In the genomic region with DNA sequence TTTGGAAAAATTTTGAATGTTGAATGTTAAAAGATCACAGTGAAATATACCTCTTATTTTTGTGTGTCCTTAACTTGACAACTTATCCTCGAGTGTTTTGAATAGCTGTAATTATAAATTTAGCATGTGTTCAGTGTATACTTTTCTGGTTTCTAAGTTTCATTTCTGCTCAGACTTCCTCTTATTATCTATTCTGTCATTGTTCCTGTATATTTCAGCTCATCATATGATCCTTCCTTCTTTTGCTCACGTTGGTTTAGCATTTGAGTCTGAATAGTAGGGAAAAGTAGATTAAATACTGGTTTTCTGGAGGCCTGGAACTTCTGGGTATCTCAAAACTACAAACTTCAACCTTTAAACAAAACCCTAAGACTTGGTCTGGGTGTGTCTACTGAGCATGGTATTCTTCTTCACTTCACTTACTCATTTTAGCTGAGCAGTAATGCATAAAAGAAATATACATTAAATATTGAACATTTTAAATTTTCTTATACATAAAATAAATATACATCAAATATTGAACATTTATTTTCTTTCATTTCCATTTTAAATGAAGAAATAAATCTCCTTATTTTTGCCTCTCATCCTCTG, we compare ENCODE assay signal across 11 cellular contexts. TPM values are rescaled to one million over a fixed set of nuclear protein-coding genes. Genes with fewer than 3 reads are reported as not detected.
A peak's percentile ranks its signal among the peaks of the same experiment; 100 is the strongest.
DNase-seq lines count a peak whose midpoint lies in the region; ATAC-seq lines count a peak whose summit lies in the region.
"Had no signal": no experiment of that assay in that cellular context is flagged by ENCODE, and none has a peak within 500 bp of the region (broad histone marks: within the 10 kb centered on the region; RNA-seq: fewer than 3 reads in every experiment).

No MANE protein-coding gene starts in this region.

- peaks cover 36% of the 10 kb centered on the region for H3K4me1 Mint-ChIP-seq in central memory CD8-positive, alpha-beta T cell
- H3K4me1 Mint-ChIP-seq in activated CD4-positive, alpha-beta memory T cell treated with anti-CD3 and anti-CD28 coated beads, Interleukin-2, amount 10 ng/mL, durations not matched to agents 7 days and 5 days, result peaks cover 19% of the 10 kb centered on the region

- peaks cover 1% of the 10 kb centered on the region for H3K36me3 Mint-ChIP-seq in central memory CD8-positive, alpha-beta T cell (ENCODE audit: insufficient read depth)
- H3K36me3 Mint-ChIP-seq in activated CD4-positive, alpha-beta memory T cell treated with anti-CD3 and anti-CD28 coated beads, Interleukin-2, amount 10 ng/mL, durations not matched to agents 7 days and 5 days (ENCODE audit: low read depth), result peaks cover 8% of the 10 kb centered on the region

- H3K27ac Mint-ChIP-seq in central memory CD8-positive, alpha-beta T cell (ENCODE audit: low read depth), result peak overlapping the region; percentile 70
- no peak overlapping the region for H3K27ac Mint-ChIP-seq in activated CD4-positive, alpha-beta memory T cell treated with anti-CD3 and anti-CD28 coated beads, Interleukin-2, amount 10 ng/mL, durations not matched to agents 7 days and 5 days

- DNase-seq in central memory CD8-positive, alpha-beta T cell (ENCODE audit: low spot score in 2 of 2), result no peak
- DNase-seq in activated CD4-positive, alpha-beta memory T cell treated with anti-CD3 and anti-CD28 coated beads, Interleukin-2, amount 10 ng/mL, durations not matched to agents 7 days and 5 days, result no peak
- DNase-seq in central memory CD4-positive, alpha-beta T cell, result no peak
- no peak for DNase-seq in middle frontal gyrus (ENCODE audit: extremely low spot score, low spot score)
- no peak for DNase-seq in stimulated activated CD4-positive, alpha-beta T cell treated with anti-CD3 and anti-CD28 coated beads, Interleukin-2, amount 100 ng/mL, for 24 hours
- DNase-seq: ovary had no signal

- peak; percentile 98 for ATAC-seq in GM18502 (IDR thresholded peaks at IDR 0.05; ENCODE audit: poor library complexity, unreplicated experiment)
- peak; percentile 91 for ATAC-seq in GM21526 (IDR thresholded peaks at IDR 0.05; ENCODE audit: low FRiP score, unreplicated experiment)
- peak; percentile 90 for ATAC-seq in HG03565 (IDR thresholded peaks at IDR 0.05; ENCODE audit: unreplicated experiment)
- ATAC-seq in central memory CD8-positive, alpha-beta T cell (replicated peaks; ENCODE audit: extremely low read depth, poor library complexity, severe bottlenecking), result no peak
- ATAC-seq: Panc1 had no signal

- H3K4me3 Mint-ChIP-seq in central memory CD8-positive, alpha-beta T cell, result no peak overlapping the region
- H3K4me3 Mint-ChIP-seq in activated CD4-positive, alpha-beta memory T cell treated with anti-CD3 and anti-CD28 coated beads, Interleukin-2, amount 10 ng/mL, durations not matched to agents 7 days and 5 days, result no peak overlapping the region

- CTCF ChIA-PET in activated CD4-positive, alpha-beta memory T cell treated with anti-CD3 and anti-CD28 coated beads, Interleukin-2, amount 10 ng/mL, durations not matched to agents 7 days and 5 days (lab: Charles Lee), result no interaction called here

- H3K9me3 Mint-ChIP-seq in central memory CD8-positive, alpha-beta T cell, result peaks cover 12% of the 10 kb centered on the region
- peaks cover 9% of the 10 kb centered on the region for H3K9me3 Mint-ChIP-seq in activated CD4-positive, alpha-beta memory T cell treated with anti-CD3 and anti-CD28 coated beads, Interleukin-2, amount 10 ng/mL, durations not matched to agents 7 days and 5 days

- no peaks in the 10 kb centered on the region for H3K27me3 Mint-ChIP-seq in central memory CD8-positive, alpha-beta T cell
- H3K27me3 Mint-ChIP-seq in activated CD4-positive, alpha-beta memory T cell treated with anti-CD3 and anti-CD28 coated beads, Interleukin-2, amount 10 ng/mL, durations not matched to agents 7 days and 5 days, result no peaks in the 10 kb centered on the region

- POLR2A ChIA-PET in activated CD4-positive, alpha-beta memory T cell treated with anti-CD3 and anti-CD28 coated beads, Interleukin-2, amount 10 ng/mL, durations not matched to agents 7 days and 5 days (lab: Charles Lee), result interaction anchor here (0.7 kb wide), 1 partner anchor 9 kb away, joined by 3 read pairs; no protein-coding TSS in a partner anchor

RNA-seq across cellular contexts. Expression of gene ATP6V1G3, which starts 3.3 kb away (rescaled TPM):
- total RNA-seq in activated CD4-positive, alpha-beta memory T cell treated with anti-CD3 and anti-CD28 coated beads, Interleukin-2, amount 10 ng/mL, durations not matched to agents 7 days and 5 days, result not detected
- total RNA-seq: frontal cortex, ovary had no signal
